8 cellular contexts compared by ENCODE assay signal in the genomic region with DNA sequence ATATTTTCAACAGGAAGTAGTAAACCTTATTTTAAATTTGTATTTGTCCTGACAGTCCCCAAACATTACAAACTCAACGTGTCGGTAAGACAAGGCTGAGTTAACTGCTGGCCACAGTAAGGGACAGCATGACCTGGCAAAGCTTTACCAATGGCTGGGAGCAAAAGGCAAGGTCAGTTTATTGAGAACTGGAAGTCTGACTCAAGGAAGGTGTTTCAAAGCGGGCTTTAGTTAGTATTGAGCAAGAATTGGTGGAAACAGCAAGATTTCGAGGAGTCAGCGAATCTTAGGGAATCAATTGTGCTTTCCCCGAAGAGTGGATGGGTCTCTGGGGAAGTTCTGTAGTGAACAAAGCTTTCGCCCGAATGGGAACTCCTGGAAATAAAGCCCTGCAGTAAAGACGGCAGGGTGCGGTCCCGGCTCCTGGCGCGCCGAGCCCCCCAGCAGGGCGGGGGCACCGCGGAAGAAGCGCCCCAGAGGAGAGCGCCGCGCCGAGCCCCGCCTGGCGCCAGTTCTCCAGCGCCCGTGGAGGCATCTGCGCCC. TPM values are rescaled to one million over a fixed set of nuclear protein-coding genes. Genes with fewer than 3 reads are reported as not detected.
A peak's percentile ranks its signal among the peaks of the same experiment; 100 is the strongest.
DNase-seq lines count a peak whose midpoint lies in the region; ATAC-seq, FAIRE-seq and TF ChIP-seq lines count a peak whose summit lies in the region.

No MANE protein-coding gene starts in this region.

- 0 to 1% (median 1%) methylated on average over 27 of the region's 27 CpGs for WGBS in adipose tissue, 3 donors
- 1 to 2% (median 2%) methylated on average over 27 of the region's 27 CpGs for WGBS in small intestine, 3 donors

- H3K4me1 ChIP-seq in small intestine (ENCODE audit: control insufficient read depth in 2 of 2, insufficient read depth in 1 of 2, low read depth in 1 of 2, low read length in 1 of 2) = peaks cover 4 to 6% of the 10 kb centered on the region in 2 donors

- peak; percentile 38 for DNase-seq in AG10803 (ENCODE audit: low read depth)
- DNase-seq in HL-60 (ENCODE audit: low read depth in 1 of 2, low spot score in 1 of 2) = peak in 1 of 2 experiments; percentile 26
- peak; percentile 46 for DNase-seq in small intestine
- no peak for DNase-seq in HuH-7 (ENCODE audit: low spot score)

- H3K36me3 ChIP-seq in small intestine (ENCODE audit: control insufficient read depth in 2 of 2, insufficient read depth in 2 of 2, low read length in 2 of 2) = no peaks in the 10 kb centered on the region

- no peak for FAIRE-seq in small intestine (lab: Jason Lieb, UNC)

- H3K4me3 ChIP-seq in AG10803 (ENCODE audit: low read length) (peak overlapping the region; percentile 78), HL-60 (replicated peaks; ENCODE audit: insufficient read depth, low read length) (peak overlapping the region; percentile 59), iPS-18c (ENCODE audit: insufficient read depth, low read depth, low read length) (peak overlapping the region; percentile 89), small intestine (ENCODE audit: low read depth in 1 of 2, low read length in 2 of 2) (peak overlapping the region; percentile 49 to 82)

- H3K27me3 ChIP-seq in HL-60 (ENCODE audit: insufficient read depth, poor library complexity, severe bottlenecking) (no peaks in the 10 kb centered on the region), small intestine (ENCODE audit: control insufficient read depth in 2 of 2, insufficient read depth in 2 of 2, low read length in 2 of 2) (no peaks in the 10 kb centered on the region)

- ATAC-seq in GM21390 (IDR thresholded peaks at IDR 0.05; ENCODE audit: unreplicated experiment) = no peak
- no peak for ATAC-seq in HG02973 (IDR thresholded peaks at IDR 0.05; ENCODE audit: unreplicated experiment)

- TF ChIP-seq CTCF in AG10803 (conservative IDR thresholded peaks at IDR 0.05; ENCODE audit: low read length) = no peak
- TF ChIP-seq CTCF in HL-60 (IDR thresholded peaks at IDR 0.05; ENCODE audit: insufficient read depth, low read length) = no peak

- H3K9me3 ChIP-seq in iPS-18c (ENCODE audit: control insufficient read depth, insufficient read depth, low read length) (no peaks in the 10 kb centered on the region), small intestine (ENCODE audit: control insufficient read depth, low read depth) (no peaks in the 10 kb centered on the region)

- H3K27ac ChIP-seq in HL-60 (replicated peaks) = peak overlapping the region; percentile 96
- H3K27ac ChIP-seq in adipose tissue (ENCODE audit: low read depth, low read length) = peak overlapping the region; percentile 99
- H3K27ac ChIP-seq in small intestine (ENCODE audit: low read depth in 1 of 2, low read length in 1 of 2) = peak overlapping the region; percentile 99 to 100

RNA-seq across cellular contexts. Expression of a gene that starts 0.8 kb away (rescaled TPM):
- 10 to 100 TPM in 1 of 3 donors, 1 to 10 TPM in 2; 4.8 to 29.1 (median 7.0) TPM for polyA plus RNA-seq in adipose tissue
- 1 to 10 TPM; 3.2 to 5.8 (median 3.8) TPM for polyA plus RNA-seq in small intestine

RNA-seq across cellular contexts. Expression of a gene that starts 10.6 kb away (rescaled TPM):
- polyA plus RNA-seq in adipose tissue = 10 to 100 TPM in 2 of 3 donors, 1 to 10 TPM in 1; 9.8 to 38.8 (median 27.1) TPM
- 10 to 100 TPM in 2 of 3 donors, 1 to 10 TPM in 1; 4.9 to 22.2 (median 12.4) TPM for polyA plus RNA-seq in small intestine
